In genomic region chr19:38068851-38069250, GRCh38 we compare ENCODE assay signal across 1 cellular context.
TF ChIP-seq lines count a peak whose summit lies in the region.

No MANE protein-coding gene starts in this region.

TF ChIP-seq in IMR-90, 13 proteins besides CTCF, POLR2A, EP300 and RAD21:
- TF ChIP-seq BHLHE40 (IDR thresholded peaks at IDR 0.05; ENCODE audit: low read depth, low read length) (no peak), MAFK (IDR thresholded peaks at IDR 0.05; ENCODE audit: low read depth, low read length) (no peak), SMC3 (IDR thresholded peaks at IDR 0.05; ENCODE audit: low read depth, low read length) (no peak)
